Comparison of ENCODE assay signal across 27 cellular contexts in the genomic region with DNA sequence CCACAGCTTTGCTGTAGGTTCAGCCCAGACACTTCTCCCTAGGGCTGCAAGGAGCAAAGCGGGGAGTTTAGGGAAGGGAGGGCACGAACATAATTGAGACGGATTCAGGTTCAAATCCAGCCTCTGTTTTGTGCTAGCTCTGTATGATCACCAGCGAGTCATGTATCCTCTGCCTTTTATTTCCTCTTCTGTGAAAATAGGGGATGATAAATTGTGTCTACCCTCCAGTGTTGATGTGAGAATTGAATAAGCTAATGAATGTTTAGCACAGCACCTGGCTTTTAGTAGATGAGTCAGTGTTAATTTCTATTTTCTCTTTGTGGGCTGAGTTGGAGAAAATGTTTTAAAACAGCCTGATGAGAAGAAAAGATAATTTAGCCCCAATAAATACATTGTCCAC. TPM values are rescaled to one million over a fixed set of nuclear protein-coding genes. Genes with fewer than 3 reads are reported as not detected.
"Had no signal": no experiment of that assay in that cellular context is flagged by ENCODE, and none has a peak within 500 bp of the region (broad histone marks: within the 10 kb centered on the region; RNA-seq: fewer than 3 reads in every experiment).

No MANE protein-coding gene starts in this region.

- H3K27ac Mint-ChIP-seq: activated CD8-positive, alpha-beta memory T cell treated with anti-CD3 and anti-CD28 coated beads, Interleukin-2, amount 10 ng/mL, durations not matched to agents 7 days and 5 days; activated naive CD8-positive, alpha-beta T cell treated with anti-CD3 and anti-CD28 coated beads, Interleukin-2, amount 50 U/mL, for 24 hours; brain; T-helper 1 cell treated with Interleukin-12 subunit alpha and Interleukin-12 subunit beta and Interleukin-4 antibody, amounts not matched to agents 30 μg/mL and 1 μg/mL, for 36 hours had no signal

- H3K27me3 ChIP-seq: SJCRH30 had no signal

- H3K4me3 Mint-ChIP-seq: activated CD8-positive, alpha-beta memory T cell treated with anti-CD3 and anti-CD28 coated beads, Interleukin-2, amount 10 ng/mL, durations not matched to agents 7 days and 5 days; activated naive CD8-positive, alpha-beta T cell treated with anti-CD3 and anti-CD28 coated beads, Interleukin-2, amount 50 U/mL, for 24 hours; brain; central memory CD8-positive, alpha-beta T cell; T-helper 1 cell treated with Interleukin-12 subunit alpha and Interleukin-12 subunit beta and Interleukin-4 antibody, amounts not matched to agents 30 μg/mL and 1 μg/mL, for 36 hours had no signal

- H3K36me3 Mint-ChIP-seq: activated naive CD4-positive, alpha-beta T cell treated with anti-CD3 and anti-CD28 coated beads, Interleukin-2, amount 50 U/mL, for 72 hours had no signal

- H3K4me3 ChIP-seq: SJCRH30 had no signal

- H3K27ac ChIP-seq: SJCRH30 had no signal

- ATAC-seq: activated CD8-positive, alpha-beta memory T cell treated with anti-CD3 and anti-CD28 coated beads, Interleukin-2, amount 10 ng/mL, durations not matched to agents 7 days and 5 days; activated naive CD8-positive, alpha-beta T cell treated with anti-CD3 and anti-CD28 coated beads, Interleukin-2, amount 50 U/mL, for 24 hours; Panc1 had no signal

- H3K36me3 ChIP-seq: SJCRH30 had no signal

- H3K9me3 Mint-ChIP-seq: activated naive CD4-positive, alpha-beta T cell treated with anti-CD3 and anti-CD28 coated beads, Interleukin-2, amount 50 U/mL, for 72 hours; activated naive CD8-positive, alpha-beta T cell treated with anti-CD3 and anti-CD28 coated beads, Interleukin-2, amount 50 U/mL, for 24 hours; brain; central memory CD8-positive, alpha-beta T cell; T-helper 1 cell treated with Interleukin-12 subunit alpha and Interleukin-12 subunit beta and Interleukin-4 antibody, amounts not matched to agents 30 μg/mL and 1 μg/mL, for 36 hours had no signal

- DNase-seq: activated CD4-positive, alpha-beta T cell treated with anti-CD3 and anti-CD28 coated beads for 1 hour; activated CD4-positive, alpha-beta T cell treated with anti-CD3 and anti-CD28 coated beads, Interleukin-2, amount 50 U/mL, for 1 hour; activated CD8-positive, alpha-beta memory T cell treated with anti-CD3 and anti-CD28 coated beads, Interleukin-2, amount 10 ng/mL, durations not matched to agents 7 days and 5 days; activated naive CD8-positive, alpha-beta T cell treated with anti-CD3 and anti-CD28 coated beads, Interleukin-2, amount 50 U/mL, for 24 hours; activated T-cell treated with anti-CD3 and anti-CD28 coated beads, Interleukin-2, amount 50 U/mL, for 48 hours; amniotic stem cell; IMR-90; Kasumi-1; KBM-7; NCI-H1048; NCI-H146; NCI-H187 treated with DMSO at 0.1 percent for 48 hours; NCI-H2081 treated with DMSO at 0.1 percent for 48 hours; NCI-H446; NCI-H524; NK-92 treated with Interleukin-12 subunit alpha and Interleukin-12 subunit beta, amount 100 ng/mL, for 24 hours; OCI-M1; RPMI8226; SJCRH30 had no signal

- H3K4me1 Mint-ChIP-seq: activated CD8-positive, alpha-beta memory T cell treated with anti-CD3 and anti-CD28 coated beads, Interleukin-2, amount 10 ng/mL, durations not matched to agents 7 days and 5 days; central memory CD8-positive, alpha-beta T cell had no signal

- H3K9me3 ChIP-seq: SJCRH30 had no signal

- H3K27me3 Mint-ChIP-seq: activated CD8-positive, alpha-beta memory T cell treated with anti-CD3 and anti-CD28 coated beads, Interleukin-2, amount 10 ng/mL, durations not matched to agents 7 days and 5 days; activated naive CD8-positive, alpha-beta T cell treated with anti-CD3 and anti-CD28 coated beads, Interleukin-2, amount 50 U/mL, for 24 hours; brain; central memory CD8-positive, alpha-beta T cell had no signal

RNA-seq across cellular contexts. Expression of a gene that starts 6.2 kb away (rescaled TPM):
- total RNA-seq: activated CD8-positive, alpha-beta memory T cell treated with anti-CD3 and anti-CD28 coated beads, Interleukin-2, amount 10 ng/mL, durations not matched to agents 7 days and 5 days; activated naive CD4-positive, alpha-beta T cell treated with anti-CD3 and anti-CD28 coated beads, Interleukin-2, amount 50 U/mL, for 72 hours; astrocyte; IMR-90; M059J; Right ventricle myocardium inferior had no signal
